In genomic region chr14:69350892-69351291, GRCh38 we compare ENCODE assay signal across 17 cellular contexts. TPM values are rescaled to one million over a fixed set of nuclear protein-coding genes. Genes with fewer than 3 reads are reported as not detected.
DNase-seq lines count a peak whose midpoint lies in the region; ATAC-seq and TF ChIP-seq lines count a peak whose summit lies in the region.
"Had no signal": no experiment of that assay in that cellular context is flagged by ENCODE, and none has a peak within 500 bp of the region (broad histone marks: within the 10 kb centered on the region; RNA-seq: fewer than 3 reads in every experiment).

No MANE protein-coding gene starts in this region.

- no peaks in the 10 kb centered on the region for H3K36me3 Mint-ChIP-seq in memory B cell
- no peaks in the 10 kb centered on the region for H3K36me3 Mint-ChIP-seq in stimulated activated memory B cell treated with anti-CD40 and anti-IgM and Interleukin-4, amounts not matched to agents 10 μg/mL and 1 μg/mL and 100 μg/mL, for 72 hours

- H3K27me3 ChIP-seq in OCI-LY3 (ENCODE audit: low read depth, low read length) (no peaks in the 10 kb centered on the region), sigmoid colon (no peaks in the 10 kb centered on the region)

- H4K20me1 ChIP-seq in OCI-LY3 (ENCODE audit: insufficient read depth, low read length): no peaks in the 10 kb centered on the region

- peaks cover 3% of the 10 kb centered on the region; the same call in 1 of the 2 replicates for H3K79me2 ChIP-seq in OCI-LY3 (ENCODE audit: low read length)

- intact Hi-C loops in sigmoid colon (cut with DNase I): no loop called here

- TF ChIP-seq CTCF in OCI-LY3 (IDR thresholded peaks at IDR 0.05; ENCODE audit: low read depth, low read length) (peak; percentile 23; the same call in 1 of the 2 replicates), sigmoid colon (IDR thresholded peaks at IDR 0.05) (no peak)

- peaks cover 3% of the 10 kb centered on the region for H3K27me3 Mint-ChIP-seq in memory B cell
- H3K27me3 Mint-ChIP-seq in stimulated activated memory B cell treated with anti-CD40 and anti-IgM and Interleukin-4, amounts not matched to agents 10 μg/mL and 1 μg/mL and 100 μg/mL, for 72 hours: no peaks in the 10 kb centered on the region

- no peak overlapping the region for H3K4me3 Mint-ChIP-seq in memory B cell
- no peak overlapping the region for H3K4me3 Mint-ChIP-seq in stimulated activated memory B cell treated with anti-CD40 and anti-IgM and Interleukin-4, amounts not matched to agents 10 μg/mL and 1 μg/mL and 100 μg/mL, for 72 hours
- H3K4me3 Mint-ChIP-seq: CD4-positive, alpha-beta T cell; H9 had no signal

- ATAC-seq in memory B cell (ENCODE audit: low read depth) (no peak), HG03196 (IDR thresholded peaks at IDR 0.05; ENCODE audit: unreplicated experiment) (no peak), HG03460 (IDR thresholded peaks at IDR 0.05; ENCODE audit: unreplicated experiment) (no peak)
- ATAC-seq in stimulated activated memory B cell treated with anti-CD40 and anti-IgM and Interleukin-4, amounts not matched to agents 10 μg/mL and 1 μg/mL and 100 μg/mL, for 72 hours: no peak
- ATAC-seq: GM12878, K562 had no signal

- H3K9me3 Mint-ChIP-seq in memory B cell: no peaks in the 10 kb centered on the region
- H3K9me3 Mint-ChIP-seq in stimulated activated memory B cell treated with anti-CD40 and anti-IgM and Interleukin-4, amounts not matched to agents 10 μg/mL and 1 μg/mL and 100 μg/mL, for 72 hours: no peaks in the 10 kb centered on the region
- H3K9me3 Mint-ChIP-seq: CD4-positive, alpha-beta T cell; H9 had no signal

- no peak overlapping the region for H2AFZ ChIP-seq in OCI-LY3 (ENCODE audit: low read depth, low read length)

- H3K4me3 ChIP-seq in OCI-LY3 (ENCODE audit: low read length): no peak overlapping the region
- no peak overlapping the region for H3K4me3 ChIP-seq in sigmoid colon
- H3K4me3 ChIP-seq: GM12878, K562 had no signal

- H3K27ac Mint-ChIP-seq in memory B cell: peak overlapping the region; percentile 98
- H3K27ac Mint-ChIP-seq in stimulated activated memory B cell treated with anti-CD40 and anti-IgM and Interleukin-4, amounts not matched to agents 10 μg/mL and 1 μg/mL and 100 μg/mL, for 72 hours: peak overlapping the region; percentile 57
- H3K27ac Mint-ChIP-seq: CD4-positive, alpha-beta T cell had no signal

- H3K4me2 ChIP-seq in OCI-LY3 (ENCODE audit: low read length): peak overlapping the region; percentile 1; the same call in 1 of the 2 replicates

- TF ChIP-seq EP300 in sigmoid colon (IDR thresholded peaks at IDR 0.05): no peak

- peaks cover 26% of the 10 kb centered on the region for H3K4me1 Mint-ChIP-seq in memory B cell
- peaks cover 50% of the 10 kb centered on the region for H3K4me1 Mint-ChIP-seq in stimulated activated memory B cell treated with anti-CD40 and anti-IgM and Interleukin-4, amounts not matched to agents 10 μg/mL and 1 μg/mL and 100 μg/mL, for 72 hours

- no peak overlapping the region for H3K9ac ChIP-seq in OCI-LY3 (ENCODE audit: low read length)

- H3K4me1 ChIP-seq in OCI-LY3 (ENCODE audit: low read length): peaks cover 63% of the 10 kb centered on the region
- peaks cover 0 to 19% (median 13%) of the 10 kb centered on the region in 4 donors for H3K4me1 ChIP-seq in sigmoid colon

- H3K9me3 ChIP-seq in OCI-LY3 (ENCODE audit: insufficient read depth, low read length) (no peaks in the 10 kb centered on the region), sigmoid colon (no peaks in the 10 kb centered on the region)

- peak; percentile 36 for DNase-seq in NCI-H82 (lab: John Stamatoyannopoulos, UW)
- no peak for DNase-seq in NCI-H82 treated with DMSO at 0.1 percent for 48 hours (lab: John Stamatoyannopoulos, UW; ENCODE audit: unreplicated experiment)
- DNase-seq in memory B cell (ENCODE audit: low spot score in 2 of 2): no peak
- DNase-seq in sigmoid colon: no peak
- DNase-seq: 8988T; CD4-positive, alpha-beta T cell; DMS79 treated with DMSO at 0.1 percent for 48 hours; GOT3; H9; IMR-90 had no signal

- H3K27ac ChIP-seq in OCI-LY3 (ENCODE audit: low read length): no peak overlapping the region
- no peak overlapping the region for H3K27ac ChIP-seq in sigmoid colon
- H3K27ac ChIP-seq: C4-2B had no signal

- no peaks in the 10 kb centered on the region for H3K36me3 ChIP-seq in OCI-LY3 (replicated peaks; ENCODE audit: low read depth, low read length)
- no peaks in the 10 kb centered on the region for H3K36me3 ChIP-seq in sigmoid colon

- 80 to 83% methylated on average over 5 of the region's 5 CpGs for WGBS in sigmoid colon, 2 donors

- no peak for TF ChIP-seq POLR2A in sigmoid colon (IDR thresholded peaks at IDR 0.05)

RNA-seq across cellular contexts. Expression of gene ERH, which starts 47.2 kb away (rescaled TPM):
- total RNA-seq in sigmoid colon: 100 to 1,000 TPM in 2 of 4 donors, 10 to 100 TPM in 2; 65.6 to 106 (median 87.9) TPM
- polyA plus RNA-seq in sigmoid colon: 100 to 1,000 TPM; 136 to 168 (median 157) TPM

RNA-seq across cellular contexts. Expression of gene SLC39A9, which starts 47.6 kb away (rescaled TPM):
- total RNA-seq in sigmoid colon: 10 to 100 TPM; 39.0 to 47.4 (median 42.0) TPM
- 10 to 100 TPM; 11.4 to 32.5 (median 17.6) TPM for polyA plus RNA-seq in sigmoid colon
